ENCODE assay signal across 12 cellular contexts in genomic region chr2:237706257-237706656, GRCh38.
DNase-seq lines count a peak whose midpoint lies in the region; ATAC-seq and TF ChIP-seq lines count a peak whose summit lies in the region.
"Had no signal": no experiment of that assay in that cellular context is flagged by ENCODE, and none has a peak within 500 bp of the region (broad histone marks: within the 10 kb centered on the region; RNA-seq: fewer than 3 reads in every experiment).

No MANE protein-coding gene starts in this region.

- POLR2A ChIA-PET in activated CD4-positive, alpha-beta memory T cell treated with anti-CD3 and anti-CD28 coated beads for 36 hours (lab: Charles Lee), result interaction anchor here (6.6 kb wide), 1 partner anchor 13 kb away, joined by 62 read pairs; no protein-coding TSS in a partner anchor

- no peaks in the 10 kb centered on the region for H3K27me3 Mint-ChIP-seq in activated T-cell treated with anti-CD3 and anti-CD28 coated beads, Interleukin-2, amount 50 U/mL, for 24 hours
- H3K27me3 Mint-ChIP-seq in activated T-cell treated with anti-CD3 and anti-CD28 coated beads, Interleukin-2, amount 50 U/mL, for 4 hours (ENCODE audit: low read depth), result no peaks in the 10 kb centered on the region
- no peaks in the 10 kb centered on the region for H3K27me3 Mint-ChIP-seq in activated CD4-positive, alpha-beta memory T cell treated with anti-CD3 and anti-CD28 coated beads for 36 hours

- H3K27ac ChIP-seq in lower lobe of right lung (peak overlapping the region; percentile 84), thoracic aorta (peak overlapping the region; percentile 78 to 86)

- H3K36me3 ChIP-seq in lower lobe of right lung (peaks cover 32% of the 10 kb centered on the region), thoracic aorta (peaks cover 3% of the 10 kb centered on the region)
- H3K36me3 ChIP-seq: colonic mucosa had no signal

- H3K4me3 Mint-ChIP-seq in activated T-cell treated with anti-CD3 and anti-CD28 coated beads, Interleukin-2, amount 50 U/mL, for 24 hours, result no peak overlapping the region
- no peak overlapping the region for H3K4me3 Mint-ChIP-seq in activated T-cell treated with anti-CD3 and anti-CD28 coated beads, Interleukin-2, amount 50 U/mL, for 4 hours
- no peak overlapping the region for H3K4me3 Mint-ChIP-seq in activated CD4-positive, alpha-beta memory T cell treated with anti-CD3 and anti-CD28 coated beads for 36 hours
- H3K4me3 Mint-ChIP-seq: activated naive CD4-positive, alpha-beta T cell treated with anti-CD3 and anti-CD28 coated beads for 36 hours had no signal

- CTCF ChIA-PET in activated CD4-positive, alpha-beta memory T cell treated with anti-CD3 and anti-CD28 coated beads for 36 hours (lab: Charles Lee), result interaction anchor here (1.0 to 8.0 kb wide), 2 partner anchors 32 to 39 kb away, joined by 4 to 64 read pairs; no protein-coding TSS in a partner anchor

- intact Hi-C loops in activated CD4-positive, alpha-beta memory T cell treated with anti-CD3 and anti-CD28 coated beads for 36 hours (cut with micrococcal nuclease), result no loop called here
- intact Hi-C loops in lower lobe of right lung (cut with DNase I), result no loop called here

- H3K27me3 ChIP-seq in lower lobe of right lung (ENCODE audit: low read depth), result no peaks in the 10 kb centered on the region
- no peaks in the 10 kb centered on the region for H3K27me3 ChIP-seq in thoracic aorta (replicated peaks; ENCODE audit: insufficient read depth)
- H3K27me3 ChIP-seq: colonic mucosa, tibial nerve had no signal

- no peak for TF ChIP-seq CTCF in lower lobe of right lung (IDR thresholded peaks at IDR 0.05)
- TF ChIP-seq CTCF in thoracic aorta (IDR thresholded peaks at IDR 0.05), result no peak

- H3K4me1 ChIP-seq in lower lobe of right lung, result peaks cover 89% of the 10 kb centered on the region
- H3K4me1 ChIP-seq in thoracic aorta (ENCODE audit: control insufficient read depth in 1 of 2, low read depth in 2 of 2), result peaks cover 61 to 73% of the 10 kb centered on the region in 2 donors

- no peaks in the 10 kb centered on the region for H3K9me3 Mint-ChIP-seq in activated T-cell treated with anti-CD3 and anti-CD28 coated beads, Interleukin-2, amount 50 U/mL, for 24 hours
- no peaks in the 10 kb centered on the region for H3K9me3 Mint-ChIP-seq in activated T-cell treated with anti-CD3 and anti-CD28 coated beads, Interleukin-2, amount 50 U/mL, for 4 hours
- no peaks in the 10 kb centered on the region for H3K9me3 Mint-ChIP-seq in activated CD4-positive, alpha-beta memory T cell treated with anti-CD3 and anti-CD28 coated beads for 36 hours
- H3K9me3 Mint-ChIP-seq: activated naive CD4-positive, alpha-beta T cell treated with anti-CD3 and anti-CD28 coated beads for 36 hours had no signal

- H3K36me3 Mint-ChIP-seq in activated T-cell treated with anti-CD3 and anti-CD28 coated beads, Interleukin-2, amount 50 U/mL, for 24 hours (ENCODE audit: low read depth), result peaks cover 73% of the 10 kb centered on the region
- peaks cover 11% of the 10 kb centered on the region for H3K36me3 Mint-ChIP-seq in activated T-cell treated with anti-CD3 and anti-CD28 coated beads, Interleukin-2, amount 50 U/mL, for 4 hours (ENCODE audit: insufficient read depth)
- peaks cover 21% of the 10 kb centered on the region for H3K36me3 Mint-ChIP-seq in activated CD4-positive, alpha-beta memory T cell treated with anti-CD3 and anti-CD28 coated beads for 36 hours

- no peak for DNase-seq in activated T-cell treated with anti-CD3 and anti-CD28 coated beads, Interleukin-2, amount 50 U/mL, for 24 hours
- no peak for DNase-seq in activated T-cell treated with anti-CD3 and anti-CD28 coated beads, Interleukin-2, amount 50 U/mL, for 4 hours
- no peak for DNase-seq in activated CD4-positive, alpha-beta memory T cell treated with anti-CD3 and anti-CD28 coated beads for 36 hours
- DNase-seq in lower lobe of right lung, result no peak
- DNase-seq in thoracic aorta (ENCODE audit: low spot score), result no peak
- no peak for DNase-seq in hippocampal formation (lab: John Stamatoyannopoulos, UW)
- DNase-seq in middle frontal gyrus (ENCODE audit: extremely low spot score, low spot score), result no peak
- DNase-seq: activated naive CD4-positive, alpha-beta T cell treated with anti-CD3 and anti-CD28 coated beads for 36 hours; colonic mucosa; SK-N-SH had no signal

- H3K9me3 ChIP-seq in lower lobe of right lung (no peaks in the 10 kb centered on the region), thoracic aorta (no peaks in the 10 kb centered on the region)
- H3K9me3 ChIP-seq: colonic mucosa, SK-N-SH, tibial nerve had no signal

- no peak for ATAC-seq in activated T-cell treated with anti-CD3 and anti-CD28 coated beads, Interleukin-2, amount 50 U/mL, for 4 hours
- ATAC-seq in lower lobe of right lung, result no peak
- no peak for ATAC-seq in thoracic aorta (ENCODE audit: insufficient number of reproducible peaks, low FRiP score, low read depth)
- ATAC-seq in GM19452 (IDR thresholded peaks at IDR 0.05; ENCODE audit: unreplicated experiment), result no peak

- peaks cover 73% of the 10 kb centered on the region for H3K4me1 Mint-ChIP-seq in activated T-cell treated with anti-CD3 and anti-CD28 coated beads, Interleukin-2, amount 50 U/mL, for 24 hours (ENCODE audit: low read depth)
- peaks cover 74% of the 10 kb centered on the region for H3K4me1 Mint-ChIP-seq in activated T-cell treated with anti-CD3 and anti-CD28 coated beads, Interleukin-2, amount 50 U/mL, for 4 hours (ENCODE audit: low read depth)
- peaks cover 66% of the 10 kb centered on the region for H3K4me1 Mint-ChIP-seq in activated CD4-positive, alpha-beta memory T cell treated with anti-CD3 and anti-CD28 coated beads for 36 hours (ENCODE audit: low read depth)

- peak overlapping the region; percentile 50 for H3K27ac Mint-ChIP-seq in activated T-cell treated with anti-CD3 and anti-CD28 coated beads, Interleukin-2, amount 50 U/mL, for 24 hours
- peak overlapping the region; percentile 83 for H3K27ac Mint-ChIP-seq in activated CD4-positive, alpha-beta memory T cell treated with anti-CD3 and anti-CD28 coated beads for 36 hours

- no peak overlapping the region for H3K4me3 ChIP-seq in lower lobe of right lung
- no peak overlapping the region for H3K4me3 ChIP-seq in thoracic aorta
- H3K4me3 ChIP-seq: colonic mucosa, tibial nerve had no signal
